ENCODE assay signal across 33 cellular contexts in genomic region chr5:60776343-60776742, GRCh38.
"Had no signal": no experiment of that assay in that cellular context is flagged by ENCODE, and none has a peak within 500 bp of the region (broad histone marks: within the 10 kb centered on the region; RNA-seq: fewer than 3 reads in every experiment).

No MANE protein-coding gene starts in this region.

- H3K9me3 ChIP-seq: adrenal gland, ascending aorta, body of pancreas had no signal

- DNase-seq: activated effector memory CD4-positive, alpha-beta T cell treated with anti-CD3 and anti-CD28 coated beads, Interleukin-2, amount 50 U/mL, for 16 hours; activated effector memory CD4-positive, alpha-beta T cell treated with Interleukin-2 at 50 U/mL for 16 hours; activated gamma-delta T cell; activated gamma-delta T cell treated with Interleukin-2 at 50 U/mL for 16 hours; activated naive CD4-positive, alpha-beta T cell; activated naive CD4-positive, alpha-beta T cell treated with anti-CD3 and anti-CD28 coated beads for 36 hours; activated naive CD4-positive, alpha-beta T cell treated with anti-CD3 and anti-CD28 coated beads, Interleukin-2, amount 10 ng/mL, durations not matched to agents 7 days and 5 days; activated naive CD4-positive, alpha-beta T cell treated with anti-CD3 and anti-CD28 coated beads, Interleukin-2, amount 50 U/mL, for 16 hours; activated naive CD4-positive, alpha-beta T cell treated with Interleukin-2 at 50 U/mL for 16 hours; activated naive CD8-positive, alpha-beta T cell treated with anti-CD3 and anti-CD28 coated beads for 36 hours; activated naive CD8-positive, alpha-beta T cell treated with anti-CD3 and anti-CD28 coated beads, Interleukin-2, amount 10 ng/mL, durations not matched to agents 7 days and 5 days; activated naive CD8-positive, alpha-beta T cell treated with anti-CD3 and anti-CD28 coated beads, Interleukin-2, amount 50 U/mL, for 24 hours; activated T-cell treated with anti-CD3 and anti-CD28 coated beads, Interleukin-2, amount 50 U/mL, for 4 hours; activated T-cell treated with anti-CD3 and anti-CD28 coated beads, Interleukin-2, amount 50 U/mL, for 48 hours; activated T-cell treated with anti-CD3 and anti-CD28 coated beads, Interleukin-2, amount 50 U/mL, for 72 hours; adrenal gland; amniotic stem cell; amygdala; anterior cingulate cortex; aorta; body of pancreas; brain microvascular endothelial cell; caudate nucleus; central memory CD4-positive, alpha-beta T cell; cerebellar nuclear complex had no signal

- H3K36me3 ChIP-seq: adrenal gland, ascending aorta, brain microvascular endothelial cell, breast epithelium, cardiac muscle cell had no signal

- H3K4me1 ChIP-seq: adrenal gland, ascending aorta, body of pancreas, breast epithelium had no signal

- H3K4me3 ChIP-seq: adrenal gland, ascending aorta, body of pancreas, breast epithelium, cardiac muscle cell had no signal

- ATAC-seq: activated naive CD4-positive, alpha-beta T cell treated with anti-CD3 and anti-CD28 coated beads, Interleukin-2, amount 50 U/mL, for 72 hours; activated naive CD8-positive, alpha-beta T cell treated with anti-CD3 and anti-CD28 coated beads, Interleukin-2, amount 50 U/mL, for 24 hours; activated T-cell treated with anti-CD3 and anti-CD28 coated beads, Interleukin-2, amount 50 U/mL, for 4 hours; activated T-cell treated with anti-CD3 and anti-CD28 coated beads, Interleukin-2, amount 50 U/mL, for 72 hours; activated T-helper 17 cell treated with anti-CD3 and anti-CD28 coated beads, Interleukin-2, amount 50 U/mL, for 72 hours; body of pancreas had no signal

- H3K27me3 ChIP-seq: adrenal gland, ascending aorta, body of pancreas, brain microvascular endothelial cell, breast epithelium, cardiac muscle cell had no signal

- H3K27ac ChIP-seq: adrenal gland, ascending aorta, body of pancreas, brain microvascular endothelial cell, breast epithelium, cardiac muscle cell had no signal

- FAIRE-seq: astrocyte, bronchial epithelial cell, colon had no signal
